1 cellular context compared by ENCODE assay signal in genomic region chr7:147771344-147771743, GRCh38.
TF ChIP-seq lines count a peak whose summit lies in the region.

No MANE protein-coding gene starts in this region.

TF ChIP-seq in SK-N-SH, 30 proteins besides CTCF, POLR2A, EP300 and RAD21 (continued from another document):
- no peak for TF ChIP-seq IRF3 (IDR thresholded peaks at IDR 0.05; ENCODE audit: low read depth, low read length)
- no peak for TF ChIP-seq NFIC (IDR thresholded peaks at IDR 0.05; ENCODE audit: borderline replicate concordance)
- TF ChIP-seq FOXJ3 (CRISPR knock-in tag; IDR thresholded peaks at IDR 0.05): no peak
- TF ChIP-seq NRF1 (IDR thresholded peaks at IDR 0.05; ENCODE audit: low read depth, low read length): no peak
- no peak for TF ChIP-seq RCOR1 (IDR thresholded peaks at IDR 0.05; ENCODE audit: low read length)
- no peak for TF ChIP-seq EZH2phosphoT487 (IDR thresholded peaks at IDR 0.05; ENCODE audit: borderline replicate concordance, low read depth)
- no peak for TF ChIP-seq REST (IDR thresholded peaks at IDR 0.05; ENCODE audit: low read depth, low read length)
